Comparison of ENCODE assay signal across 8 cellular contexts in the genomic region with DNA sequence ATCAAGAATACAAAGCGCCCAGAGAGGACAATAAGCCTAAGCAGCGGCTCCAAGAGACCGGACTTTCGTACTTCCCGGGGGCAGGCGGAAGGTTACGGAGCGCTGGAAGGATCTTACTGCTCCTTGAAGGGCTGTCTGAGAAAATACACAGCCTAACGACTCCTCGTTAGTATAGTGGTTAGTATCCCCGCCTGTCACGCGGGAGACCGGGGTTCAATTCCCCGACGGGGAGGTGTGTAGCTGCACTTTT. TPM values are rescaled to one million over a fixed set of nuclear protein-coding genes. Genes with fewer than 3 reads are reported as not detected.
DNase-seq lines count a peak whose midpoint lies in the region; ATAC-seq, FAIRE-seq and TF ChIP-seq lines count a peak whose summit lies in the region.

No MANE protein-coding gene starts in this region.

- peak; percentile 65 for ATAC-seq in HG02642 (IDR thresholded peaks at IDR 0.05; ENCODE audit: poor library complexity, unreplicated experiment)

- TF ChIP-seq CTCF in astrocyte of the spinal cord (IDR thresholded peaks at IDR 0.05; ENCODE audit: low read depth, low read length) (no peak), retinal pigment epithelial cell (conservative IDR thresholded peaks at IDR 0.05; ENCODE audit: low read depth, low read length) (no peak)

- in situ Hi-C loops in astrocyte of the spinal cord (cut with HindIII; ENCODE audit: low sequenced_read_pairs) = no loop called here

- no peak; the same call in 1 of the 2 replicates for TF ChIP-seq POLR2A in GM12891 (IDR thresholded peaks at IDR 0.05; ENCODE audit: low read depth, low read length)

- peak; percentile 50 for DNase-seq in GM12891 (ENCODE audit: insufficient read length, low spot score)
- DNase-seq in NCI-H128 (lab: John Stamatoyannopoulos, UW; ENCODE audit: unreplicated experiment) = peak; percentile 86
- DNase-seq in T-helper 9 cell = peak; percentile 72
- peak; percentile 96 for DNase-seq in astrocyte of the spinal cord (ENCODE audit: low read depth, low spot score)
- peak; percentile 85 to 91 for DNase-seq in hippocampal formation (lab: John Stamatoyannopoulos, UW)
- peak; percentile 72 for DNase-seq in retinal pigment epithelial cell (ENCODE audit: low read depth)
- no peak for DNase-seq in retina

- peak overlapping the region; percentile 82 for H3K4me3 ChIP-seq in astrocyte of the spinal cord (ENCODE audit: low read depth, low read length)
- peak overlapping the region; percentile 99 for H3K4me3 ChIP-seq in retinal pigment epithelial cell (ENCODE audit: low read length)

- FAIRE-seq in GM12891 (lab: Jason Lieb, UNC) = no peak

TF ChIP-seq in GM12891, 5 proteins besides CTCF, POLR2A, EP300 and RAD21:
- no peak for TF ChIP-seq POLR2AphosphoS5 (IDR thresholded peaks at IDR 0.05; ENCODE audit: low read depth, low read length)
- TF ChIP-seq POU2F2 (IDR thresholded peaks at IDR 0.05; ENCODE audit: low read depth, low read length) = no peak; the same call in 1 of the 2 replicates
- no peak for TF ChIP-seq PAX5 (IDR thresholded peaks at IDR 0.05; ENCODE audit: insufficient read depth, low read length, severe bottlenecking)
- TF ChIP-seq TAF1 (IDR thresholded peaks at IDR 0.05; ENCODE audit: low read depth, low read length) = no peak
- TF ChIP-seq SPI1 (IDR thresholded peaks at IDR 0.05; ENCODE audit: low read depth, low read length) = no peak

RNA-seq across cellular contexts. Expression of gene TMPO, which starts 12.1 kb away (rescaled TPM):
- 79.8 TPM for polyA plus RNA-seq in GM12891 (2012; ENCODE audit: low read depth, missing spikeins)
